2 cellular contexts compared by ENCODE assay signal in genomic region chr3:15791525-15791924, GRCh38.
TF ChIP-seq lines count a peak whose summit lies in the region.

No MANE protein-coding gene starts in this region.

TF ChIP-seq in GM12878, 131 proteins besides CTCF, POLR2A, EP300 and RAD21 (continues in another document):
- TF ChIP-seq BCLAF1 (IDR thresholded peaks at IDR 0.05) (no peak), PAX8 (IDR thresholded peaks at IDR 0.05) (no peak), USF2 (IDR thresholded peaks at IDR 0.05; ENCODE audit: borderline replicate concordance, low read depth, low read length) (no peak), NKRF (conservative IDR thresholded peaks at IDR 0.05) (no peak), PML (IDR thresholded peaks at IDR 0.05; ENCODE audit: low read length) (no peak), SMAD5 (IDR thresholded peaks at IDR 0.05; ENCODE audit: low read depth) (no peak), HDAC6 (IDR thresholded peaks at IDR 0.05; ENCODE audit: unreplicated experiment) (no peak), IRF3 (IDR thresholded peaks at IDR 0.05) (no peak), STAT3 (IDR thresholded peaks at IDR 0.05; ENCODE audit: low read depth, low read length) (no peak), PAX5 (IDR thresholded peaks at IDR 0.05; ENCODE audit: borderline replicate concordance, low read depth, low read length) (no peak), RELB (IDR thresholded peaks at IDR 0.05; ENCODE audit: low read depth) (no peak), KLF5 (IDR thresholded peaks at IDR 0.05; ENCODE audit: partially characterized antibody) (no peak), TAF1 (IDR thresholded peaks at IDR 0.05; ENCODE audit: borderline replicate concordance, low read depth, low read length) (no peak), CBFB (IDR thresholded peaks at IDR 0.05; ENCODE audit: low read depth) (no peak), HSF1 (IDR thresholded peaks at IDR 0.05; ENCODE audit: low read depth, low read length) (no peak), NR2C2 (IDR thresholded peaks at IDR 0.05; ENCODE audit: borderline replicate concordance, control insufficient read depth, insufficient read length, low read depth) (no peak)

TF ChIP-seq in WTC11, 78 proteins besides CTCF, POLR2A, EP300 and RAD21:
- TF ChIP-seq CREM (CRISPR knock-in tag; IDR thresholded peaks at IDR 0.05) (no peak), ZMAT4 (CRISPR knock-in tag; IDR thresholded peaks at IDR 0.05) (no peak), USF2 (CRISPR knock-in tag; IDR thresholded peaks at IDR 0.05) (no peak), E2F1 (CRISPR knock-in tag; IDR thresholded peaks at IDR 0.05) (no peak), ZNF396 (CRISPR knock-in tag; IDR thresholded peaks at IDR 0.05; ENCODE audit: borderline replicate concordance) (no peak), ZNF232 (CRISPR knock-in tag; IDR thresholded peaks at IDR 0.05) (no peak), FOXP4 (CRISPR knock-in tag; IDR thresholded peaks at IDR 0.05) (no peak), JUN (CRISPR knock-in tag; IDR thresholded peaks at IDR 0.05) (no peak), ZNF423 (CRISPR knock-in tag; IDR thresholded peaks at IDR 0.05) (no peak), TCF7 (CRISPR knock-in tag; IDR thresholded peaks at IDR 0.05; ENCODE audit: low read depth) (no peak), NR2C2 (CRISPR knock-in tag; IDR thresholded peaks at IDR 0.05) (no peak), CBFB (CRISPR knock-in tag; IDR thresholded peaks at IDR 0.05; ENCODE audit: low read depth) (no peak), FOXK1 (CRISPR knock-in tag; IDR thresholded peaks at IDR 0.05) (no peak)
